14 cellular contexts compared by ENCODE assay signal in genomic region chr9:135321580-135321979, GRCh38.
DNase-seq lines count a peak whose midpoint lies in the region; ATAC-seq, FAIRE-seq and TF ChIP-seq lines count a peak whose summit lies in the region.
"Had no signal": no experiment of that assay in that cellular context is flagged by ENCODE, and none has a peak within 500 bp of the region (broad histone marks: within the 10 kb centered on the region; RNA-seq: fewer than 3 reads in every experiment).

No MANE protein-coding gene starts in this region.

- POLR2A ChIA-PET in IMR-90 (lab: Charles Lee; ENCODE audit: unreplicated experiment) = no interaction called here

- ATAC-seq in IMR-90 (ENCODE audit: low read depth) (no peak), GM19324 (IDR thresholded peaks at IDR 0.05; ENCODE audit: low FRiP score, unreplicated experiment) (no peak)

- no peak overlapping the region for H2BK5ac ChIP-seq in IMR-90 (ENCODE audit: low read depth, low read length, poor library complexity, severe bottlenecking)

- H3K9me3 Mint-ChIP-seq in type B pancreatic cell (no peaks in the 10 kb centered on the region), neural progenitor cell (peaks cover 9% of the 10 kb centered on the region)
- H3K9me3 Mint-ChIP-seq: CD4-positive, alpha-beta T cell had no signal

- no peaks in the 10 kb centered on the region for H3F3A ChIP-seq in neural progenitor cell (ENCODE audit: low read depth)

- no peak overlapping the region for H3K4ac ChIP-seq in IMR-90 (ENCODE audit: low read depth, low read length)

- H3K4me3 ChIP-seq in IMR-90 (ENCODE audit: insufficient read depth, low read depth, low read length) = no peak overlapping the region
- no peak overlapping the region for H3K4me3 ChIP-seq in bronchial epithelial cell (ENCODE audit: low read depth, low read length)
- no peak overlapping the region for H3K4me3 ChIP-seq in neural progenitor cell
- H3K4me3 ChIP-seq: GM23248 had no signal

- H4K20me1 ChIP-seq in IMR-90 (ENCODE audit: insufficient read depth, low read length) (no peaks in the 10 kb centered on the region), neural progenitor cell (ENCODE audit: low read depth) (no peaks in the 10 kb centered on the region)

- H3K4me3 Mint-ChIP-seq in type B pancreatic cell (no peak overlapping the region), neural progenitor cell (no peak overlapping the region)
- H3K4me3 Mint-ChIP-seq: B cell; CD4-positive, alpha-beta T cell had no signal

- TF ChIP-seq CTCF in IMR-90 (conservative IDR thresholded peaks at IDR 0.05; ENCODE audit: low read depth, low read length) (no peak), bronchial epithelial cell (IDR thresholded peaks at IDR 0.05; ENCODE audit: insufficient read depth, low read length, severe bottlenecking) (no peak), type B pancreatic cell (conservative IDR thresholded peaks at IDR 0.05) (no peak), neural progenitor cell (IDR thresholded peaks at IDR 0.05) (no peak)

- H3K4me1 ChIP-seq in IMR-90 (ENCODE audit: control insufficient read depth, insufficient read depth, low read length) (no peaks in the 10 kb centered on the region), neural progenitor cell (peaks cover 9% of the 10 kb centered on the region)

- no peaks in the 10 kb centered on the region for H3K79me2 ChIP-seq in neural progenitor cell (ENCODE audit: low read depth)

- intact Hi-C loops in IMR-90 (cut with micrococcal nuclease) = no loop called here

- no peak overlapping the region for H2AK5ac ChIP-seq in IMR-90 (ENCODE audit: low read depth, low read length)

- H3K4me2 ChIP-seq in IMR-90 (ENCODE audit: low read depth, low read length) (no peak overlapping the region), neural progenitor cell (no peak overlapping the region)

- no peak overlapping the region for H3K23ac ChIP-seq in IMR-90 (ENCODE audit: low read depth, low read length)

- dilution Hi-C loops in IMR-90 (cut with HindIII; ENCODE audit: low sequenced_read_pairs, unreplicated experiment) = no loop called here

- H2BK20ac ChIP-seq in IMR-90 (ENCODE audit: low read depth, low read length) = no peak overlapping the region

- H3K79me1 ChIP-seq in IMR-90 (ENCODE audit: low read depth in 1 of 2, low read length in 2 of 2) = no peaks in the 10 kb centered on the region

- H3K27ac ChIP-seq in IMR-90 (ENCODE audit: insufficient read depth, low read length) = no peak overlapping the region
- H3K27ac ChIP-seq in neural progenitor cell = no peak overlapping the region
- H3K27ac ChIP-seq: GM23248 had no signal

- H4K8ac ChIP-seq in IMR-90 (ENCODE audit: low read depth in 2 of 2, low read length in 2 of 2) = no peak overlapping the region

- no peak overlapping the region for H4K5ac ChIP-seq in IMR-90 (ENCODE audit: low read depth, low read length)

- no CpG with 5 or more reads among the region's 4 CpGs for WGBS in IMR-90 (ENCODE audit: extremely low coverage in 2 of 2, insufficient read length in 1 of 2), 2 experiments

- H3K4me1 Mint-ChIP-seq in type B pancreatic cell (ENCODE audit: unreplicated experiment) = no peaks in the 10 kb centered on the region
- H3K4me1 Mint-ChIP-seq in neural progenitor cell = peaks cover 4% of the 10 kb centered on the region
- H3K4me1 Mint-ChIP-seq: B cell had no signal

- no peaks in the 10 kb centered on the region for H3K9me1 ChIP-seq in IMR-90 (ENCODE audit: insufficient read depth, low read length)

- H3K9ac ChIP-seq in IMR-90 (ENCODE audit: low read depth, low read length) (no peak overlapping the region), neural progenitor cell (no peak overlapping the region)
- H3K9ac ChIP-seq: GM23248 had no signal

- DNase-seq in IMR-90 (no peak), bronchial epithelial cell (ENCODE audit: low read depth) (no peak), islet precursor cell (peak; percentile 43), type B pancreatic cell (ENCODE audit: extremely low spot score, unreplicated experiment) (peak; percentile 57), superior temporal gyrus (ENCODE audit: extremely low spot score) (no peak), neural progenitor cell (ENCODE audit: low spot score) (no peak)
- DNase-seq: C1 segment of cervical spinal cord; Calu3; CD4-positive, alpha-beta T cell; DMS 273 treated with DMSO at 0.1 percent for 48 hours; GM23248 had no signal

- H3K36me3 Mint-ChIP-seq in type B pancreatic cell (no peaks in the 10 kb centered on the region), neural progenitor cell (no peaks in the 10 kb centered on the region)

- H3K56ac ChIP-seq in IMR-90 (ENCODE audit: extremely low read depth, insufficient read depth, low read length) = no peak overlapping the region

- H3K27me3 ChIP-seq in IMR-90 (ENCODE audit: control insufficient read depth, insufficient read depth, low read length) (no peaks in the 10 kb centered on the region), bronchial epithelial cell (ENCODE audit: control insufficient read depth, insufficient read depth, low read length) (no peaks in the 10 kb centered on the region), neural progenitor cell (no peaks in the 10 kb centered on the region)

- H3K27ac Mint-ChIP-seq in type B pancreatic cell (no peak overlapping the region), neural progenitor cell (no peak overlapping the region)
- H3K27ac Mint-ChIP-seq: B cell; CD4-positive, alpha-beta T cell had no signal

- FAIRE-seq in bronchial epithelial cell (lab: Jason Lieb, UNC) = peak; percentile 28
- FAIRE-seq: A204.1 had no signal

- H2BK120ac ChIP-seq in IMR-90 (ENCODE audit: low read depth, low read length) = no peak overlapping the region

- CTCF ChIA-PET in IMR-90 (lab: Yijun Ruan, JAX) = no interaction called here

- no peak overlapping the region for H3K14ac ChIP-seq in IMR-90 (replicated peaks; ENCODE audit: low read depth, low read length)

- H2AFZ ChIP-seq in IMR-90 (replicated peaks; ENCODE audit: low read length, poor library complexity) (no peak overlapping the region), neural progenitor cell (replicated peaks) (no peak overlapping the region)
- H2AFZ ChIP-seq: GM23248 had no signal

- H4K91ac ChIP-seq in IMR-90 (ENCODE audit: insufficient read depth, low read depth, low read length) = no peak overlapping the region

- H3K36me3 ChIP-seq in IMR-90 (ENCODE audit: control insufficient read depth, insufficient read depth, low read length) (no peaks in the 10 kb centered on the region), bronchial epithelial cell (ENCODE audit: control insufficient read depth, insufficient read depth, low read length) (no peaks in the 10 kb centered on the region), neural progenitor cell (no peaks in the 10 kb centered on the region)

- BruUV-seq in IMR-90 (replicated peaks; lab: Mats Ljungman, UMichigan) = no TSS peak

- peak overlapping the region; percentile 28 for H2AK9ac ChIP-seq in IMR-90 (replicated peaks; ENCODE audit: low read depth, low read length, poor library complexity)

- no peak for TF ChIP-seq RAD21 in IMR-90 (IDR thresholded peaks at IDR 0.05; ENCODE audit: low read length)

- H2BK15ac ChIP-seq in IMR-90 (ENCODE audit: low read depth, low read length) = no peak overlapping the region

- H3K18ac ChIP-seq in IMR-90 (ENCODE audit: low read depth, low read length) = no peak overlapping the region

- peaks cover 9% of the 10 kb centered on the region; the same call in 1 of the 2 replicates for H3K9me3 ChIP-seq in IMR-90 (ENCODE audit: control insufficient read depth, insufficient read depth, low read length)
- H3K9me3 ChIP-seq in neural progenitor cell (ENCODE audit: low read depth) = no peaks in the 10 kb centered on the region

- H3K27me3 Mint-ChIP-seq in type B pancreatic cell = peaks cover 31% of the 10 kb centered on the region
- peaks cover 3% of the 10 kb centered on the region for H3K27me3 Mint-ChIP-seq in neural progenitor cell (ENCODE audit: insufficient read depth, low read depth)
- H3K27me3 Mint-ChIP-seq: B cell had no signal

- in situ Hi-C loops in IMR-90 (cut with MboI; ENCODE audit: low sequenced_read_pairs) = no loop called here

- TF ChIP-seq POLR2A in IMR-90 (IDR thresholded peaks at IDR 0.05; ENCODE audit: low read depth, low read length) = no peak

TF ChIP-seq in IMR-90, 13 proteins besides CTCF, POLR2A, EP300 and RAD21:
- no peak for TF ChIP-seq NFE2L2 (IDR thresholded peaks at IDR 0.05; ENCODE audit: low read depth, low read length)
- TF ChIP-seq MAZ (IDR thresholded peaks at IDR 0.05; ENCODE audit: borderline replicate concordance, low read depth, low read length) = no peak
- no peak for TF ChIP-seq FOS (IDR thresholded peaks at IDR 0.05; ENCODE audit: low read depth, low read length)
- no peak for TF ChIP-seq CEBPB (IDR thresholded peaks at IDR 0.05; ENCODE audit: low read depth, low read length)
- TF ChIP-seq RCOR1 (IDR thresholded peaks at IDR 0.05; ENCODE audit: insufficient replicate concordance, low read length) = no peak
- no peak for TF ChIP-seq SMC3 (IDR thresholded peaks at IDR 0.05; ENCODE audit: low read depth, low read length)
- no peak for TF ChIP-seq RFX5 (IDR thresholded peaks at IDR 0.05; ENCODE audit: low read depth, low read length)
- no peak for TF ChIP-seq CHD1 (IDR thresholded peaks at IDR 0.05; ENCODE audit: low read depth, low read length)
- no peak for TF ChIP-seq MXI1 (IDR thresholded peaks at IDR 0.05; ENCODE audit: borderline replicate concordance, low read depth, low read length)
- TF ChIP-seq, protein P1, sequence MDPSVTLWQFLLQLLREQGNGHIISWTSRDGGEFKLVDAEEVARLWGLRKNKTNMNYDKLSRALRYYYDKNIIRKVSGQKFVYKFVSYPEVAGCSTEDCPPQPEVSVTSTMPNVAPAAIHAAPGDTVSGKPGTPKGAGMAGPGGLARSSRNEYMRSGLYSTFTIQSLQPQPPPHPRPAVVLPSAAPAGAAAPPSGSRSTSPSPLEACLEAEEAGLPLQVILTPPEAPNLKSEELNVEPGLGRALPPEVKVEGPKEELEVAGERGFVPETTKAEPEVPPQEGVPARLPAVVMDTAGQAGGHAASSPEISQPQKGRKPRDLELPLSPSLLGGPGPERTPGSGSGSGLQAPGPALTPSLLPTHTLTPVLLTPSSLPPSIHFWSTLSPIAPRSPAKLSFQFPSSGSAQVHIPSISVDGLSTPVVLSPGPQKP (IDR thresholded peaks at IDR 0.05; ENCODE audit: borderline replicate concordance, low read depth, low read length) = no peak
- no peak for TF ChIP-seq BHLHE40 (IDR thresholded peaks at IDR 0.05; ENCODE audit: low read depth, low read length)
- no peak for TF ChIP-seq MAFK (IDR thresholded peaks at IDR 0.05; ENCODE audit: low read depth, low read length)
- TF ChIP-seq, protein P2, sequence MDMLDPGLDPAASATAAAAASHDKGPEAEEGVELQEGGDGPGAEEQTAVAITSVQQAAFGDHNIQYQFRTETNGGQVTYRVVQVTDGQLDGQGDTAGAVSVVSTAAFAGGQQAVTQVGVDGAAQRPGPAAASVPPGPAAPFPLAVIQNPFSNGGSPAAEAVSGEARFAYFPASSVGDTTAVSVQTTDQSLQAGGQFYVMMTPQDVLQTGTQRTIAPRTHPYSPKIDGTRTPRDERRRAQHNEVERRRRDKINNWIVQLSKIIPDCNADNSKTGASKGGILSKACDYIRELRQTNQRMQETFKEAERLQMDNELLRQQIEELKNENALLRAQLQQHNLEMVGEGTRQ (IDR thresholded peaks at IDR 0.05; ENCODE audit: low read depth, low read length) = no peak
TF ChIP-seq in IMR-90: peak in this region for 0.

Comparison
In these comparisons a context has a peak if more than half of its experiments do, and no peak if none do; other contexts are left out.
1. DNase-seq: peak in islet precursor cell (single experiment) and type B pancreatic cell (single experiment); none in IMR-90 (single experiment), bronchial epithelial cell (single experiment), superior temporal gyrus (single experiment) and neural progenitor cell (single experiment).